10 cellular contexts compared by ENCODE assay signal in genomic region chr4:6749340-6750171, GRCh38. TPM values are rescaled to one million over a fixed set of nuclear protein-coding genes. Genes with fewer than 3 reads are reported as not detected.
A peak's percentile ranks its signal among the peaks of the same experiment; 100 is the strongest.
DNase-seq lines count a peak whose midpoint lies in the region; ATAC-seq, FAIRE-seq and TF ChIP-seq lines count a peak whose summit lies in the region.
"Had no signal": no experiment of that assay in that cellular context is flagged by ENCODE, and none has a peak within 500 bp of the region (broad histone marks: within the 10 kb centered on the region; RNA-seq: fewer than 3 reads in every experiment).

No MANE protein-coding gene starts in this region.

- H2AFZ ChIP-seq in mammary epithelial cell (ENCODE audit: low read depth, low read length) (peak overlapping the region; percentile 70), HepG2 (ENCODE audit: low read length) (no peak overlapping the region)

- TF ChIP-seq CTCF in mammary epithelial cell (conservative IDR thresholded peaks at IDR 0.05 in 1 of 2, IDR thresholded peaks at IDR 0.05 in 1 of 2; ENCODE audit: extremely low read depth in 1 of 2, insufficient read depth in 1 of 2, low read depth in 1 of 2, low read length in 2 of 2) (no peak), HepG2 (CRISPR knock-in tag; IDR thresholded peaks at IDR 0.05) (peak; percentile 38), transverse colon (IDR thresholded peaks at IDR 0.05) (no peak)

- POLR2A ChIA-PET in HepG2 (lab: Yijun Ruan, JAX) = interaction anchor here (0.5 to 9.9 kb wide), 17 partner anchors 15 to 162 kb away, joined by 3 to 207 read pairs (median 4); partner anchors contain the start of gene MRFAP1L1

- H3K79me2 ChIP-seq in mammary epithelial cell (ENCODE audit: insufficient read depth, low read length) (no peaks in the 10 kb centered on the region), HepG2 (ENCODE audit: insufficient read depth, low read length) (no peaks in the 10 kb centered on the region)

- no peaks in the 10 kb centered on the region for H3K9me3 ChIP-seq in mammary epithelial cell (replicated peaks; ENCODE audit: insufficient read depth, low read length)
- H3K9me3 ChIP-seq in HepG2 (ENCODE audit: low read length) = no peaks in the 10 kb centered on the region
- no peaks in the 10 kb centered on the region for H3K9me3 ChIP-seq in transverse colon

- H4K20me1 ChIP-seq in mammary epithelial cell (ENCODE audit: insufficient read depth, low read length) (no peaks in the 10 kb centered on the region), HepG2 (ENCODE audit: insufficient read depth, low read length) (no peaks in the 10 kb centered on the region)

- H3K4me3 ChIP-seq in mammary epithelial cell (replicated peaks in 1 of 3; ENCODE audit: insufficient read depth in 1 of 3, low read depth in 2 of 3, low read length in 3 of 3) (no peak overlapping the region), HepG2 (replicated peaks in 1 of 3; ENCODE audit: insufficient read depth in 1 of 3, low read depth in 2 of 3, low read length in 3 of 3) (peak overlapping the region; percentile 58 to 74 (median 63)), transverse colon (no peak overlapping the region)

- DNase-seq in mammary epithelial cell (peak; percentile 56), HepG2 (ENCODE audit: low spot score) (peak; percentile 91), transverse colon (peak; percentile 91), hippocampal formation (lab: John Stamatoyannopoulos, UW) (no peak)
- DNase-seq: effector CD8-positive, alpha-beta T cell had no signal

- in situ Hi-C loops in mammary epithelial cell (cut with MboI; ENCODE audit: low sequenced_read_pairs in 2 of 2) = no loop called here
- in situ Hi-C loops in HepG2 (cut with HindIII; ENCODE audit: extremely low pct_ligation_motif_present, low pct_unique_long_range_greater_than_20kb) = no loop called here
- in situ Hi-C loops in transverse colon (cut with MboI; ENCODE audit: low pct_ligation_motif_present in 1 of 4, low pct_unique_long_range_greater_than_20kb in 1 of 4, low sequenced_read_pairs in 3 of 4) = loop anchor here in 1 of 4 donors (25.0 kb wide), 1 partner anchor 313 kb away; the partner anchor contains the start of gene GRPEL1

- H3K4me2 ChIP-seq in mammary epithelial cell (ENCODE audit: insufficient read depth, low read depth, low read length) = peak overlapping the region; percentile 54
- peak overlapping the region; percentile 99 for H3K4me2 ChIP-seq in HepG2 (ENCODE audit: low read depth, low read length)

- no peak overlapping the region for H3K27ac ChIP-seq in mammary epithelial cell (ENCODE audit: insufficient read depth, low read depth, low read length)
- peak overlapping the region; percentile 83 for H3K27ac ChIP-seq in HepG2 (ENCODE audit: extremely low read length, insufficient read depth, low read length)
- H3K27ac ChIP-seq in transverse colon = peak overlapping the region; percentile 82 to 89 (median 86)

- CTCF ChIA-PET in mammary epithelial cell (lab: Charles Lee; ENCODE audit: low non-redundant PET) = no interaction called here
- CTCF ChIA-PET in HepG2 (lab: Yijun Ruan, JAX; ENCODE audit: low intra/inter-chr PET ratio, low total read pairs) = no interaction called here

- H3K9ac ChIP-seq in mammary epithelial cell (ENCODE audit: insufficient read depth, low read length) = no peak overlapping the region
- peak overlapping the region; percentile 68 for H3K9ac ChIP-seq in HepG2 (ENCODE audit: insufficient read depth, low read depth, low read length)

- intact Hi-C loops in mammary epithelial cell (cut with micrococcal nuclease) = no loop called here
- intact Hi-C loops in HepG2 (cut with micrococcal nuclease; ENCODE audit: unreplicated experiment) = no loop called here
- intact Hi-C loops in transverse colon (cut with DNase I; ENCODE audit: low total_unique reads) = no loop called here

- peak; percentile 88 for ATAC-seq in HepG2
- ATAC-seq in HG03045 (IDR thresholded peaks at IDR 0.05; ENCODE audit: unreplicated experiment) = no peak
- no peak for ATAC-seq in HG03571 (IDR thresholded peaks at IDR 0.05; ENCODE audit: unreplicated experiment)
- ATAC-seq in GM19467 (IDR thresholded peaks at IDR 0.05; ENCODE audit: unreplicated experiment) = no peak

- H3K36me3 ChIP-seq in mammary epithelial cell (ENCODE audit: insufficient read depth, low read length) (no peaks in the 10 kb centered on the region), HepG2 (replicated peaks in 1 of 2; ENCODE audit: control insufficient read depth in 1 of 2, insufficient read depth in 2 of 2, low read length in 2 of 2) (no peaks in the 10 kb centered on the region), transverse colon (no peaks in the 10 kb centered on the region)

- FAIRE-seq in HepG2 (lab: Jason Lieb, UNC) = peak; percentile 99
- FAIRE-seq: TTC549 had no signal

- H3K27me3 ChIP-seq in mammary epithelial cell (ENCODE audit: insufficient read depth, low read length) (no peaks in the 10 kb centered on the region), HepG2 (ENCODE audit: control insufficient read depth in 1 of 2, insufficient read depth in 2 of 2, low read length in 2 of 2) (no peaks in the 10 kb centered on the region; a peak in 1 of 5 replicates), transverse colon (no peaks in the 10 kb centered on the region)

- TF ChIP-seq POLR2A in HepG2 (IDR thresholded peaks at IDR 0.05; ENCODE audit: insufficient read depth in 1 of 2, low read depth in 2 of 2, low read length in 2 of 2) = peak in 1 of 2 experiments; percentile 60; a peak in 1 of 4 replicates
- peak; percentile 89 for TF ChIP-seq POLR2A in transverse colon (IDR thresholded peaks at IDR 0.05)

- BruUV-seq in mammary epithelial cell (replicated peaks; lab: Mats Ljungman, UMichigan) (no TSS peak), HepG2 (replicated peaks; lab: Mats Ljungman, UMichigan) (no TSS peak)

- TF ChIP-seq RAD21 in Ishikawa (IDR thresholded peaks at IDR 0.05; ENCODE audit: low read depth) (peak; percentile 4; the same call in 1 of the 2 replicates), HepG2 (CRISPR knock-in tag; IDR thresholded peaks at IDR 0.05) (peak; percentile 62)

- dilution Hi-C loops in mammary epithelial cell (cut with HindIII; ENCODE audit: low sequenced_read_pairs) = no loop called here

- TF ChIP-seq EP300 in Ishikawa (IDR thresholded peaks at IDR 0.05; ENCODE audit: borderline replicate concordance) = no peak
- TF ChIP-seq EP300 in HepG2 (IDR thresholded peaks at IDR 0.05; ENCODE audit: low read depth in 2 of 2, low read length in 2 of 2) = peak; percentile 32 to 61; a peak in 2 of 4 replicates
- TF ChIP-seq EP300 in HepG2 (CRISPR knock-in tag; IDR thresholded peaks at IDR 0.05; ENCODE audit: borderline replicate concordance) = peak; percentile 66
- TF ChIP-seq EP300 in transverse colon (IDR thresholded peaks at IDR 0.05; ENCODE audit: low read depth) = no peak

- WGBS in mammary epithelial cell (ENCODE audit: low coverage, missing lambda C conversion rate) = 17% methylated on average over 13 of the region's 25 CpGs
- WGBS in HepG2 (ENCODE audit: low lambda C conversion rate) = 2% methylated on average over 12 of the region's 25 CpGs
- WGBS in transverse colon (ENCODE audit: low coverage in 1 of 2), 2 donors = 31% methylated on average over 19 of the region's 25 CpGs; no CpG with 5 or more reads in 1 of the 2 donors

- H3K4me1 ChIP-seq in mammary epithelial cell (ENCODE audit: insufficient read depth, low read length) = peaks cover 37% of the 10 kb centered on the region
- H3K4me1 ChIP-seq in HepG2 (ENCODE audit: insufficient read depth, low read length) = peaks cover 89% of the 10 kb centered on the region
- H3K4me1 ChIP-seq in transverse colon = peaks cover 32 to 76% (median 60%) of the 10 kb centered on the region in 4 donors

RNA-seq across cellular contexts. Expression of gene KIAA0232, which starts 33.0 kb away (rescaled TPM):
- total RNA-seq in mammary epithelial cell = 10 to 100 TPM; 20.0 to 37.5 TPM
- 6.7 TPM for polyA plus RNA-seq in mammary epithelial cell
- 11.6 TPM for polyA minus RNA-seq in mammary epithelial cell
- 17.1 and 24.1 TPM in 2 replicates for total RNA-seq in HepG2 (2016; rRNA removed; fragmentation: Illumina TruSeq; extraction: Trizol)
- total RNA-seq in HepG2 (2016; cell fraction: cytosol; rRNA removed; fragmentation: Illumina TruSeq; extraction: Trizol; ENCODE audit: low read depth) = 10.8 and 11.4 TPM in 2 replicates
- total RNA-seq in HepG2 (2016; cell fraction: insoluble cytoplasmic fraction; rRNA removed; fragmentation: Illumina TruSeq; extraction: Trizol) = 17.2 and 22.3 TPM in 2 replicates
- total RNA-seq in HepG2 (2016; cell fraction: membrane; rRNA removed; fragmentation: Illumina TruSeq; extraction: Trizol) = 11.9 and 12.9 TPM in 2 replicates
- 25.6 and 32.5 TPM in 2 replicates for total RNA-seq in HepG2 (2016; cell fraction: nucleus; rRNA removed; fragmentation: Illumina TruSeq; extraction: Trizol)
- 7.8 and 8.1 TPM in 2 replicates for polyA plus RNA-seq in HepG2 (2011; rRNA removed)
- polyA plus RNA-seq in HepG2 (2011; cell fraction: cytosol; rRNA removed) = 3.8 and 5.9 TPM in 2 replicates
- 9.7 and 12.4 TPM in 2 replicates for polyA plus RNA-seq in HepG2 (2011; cell fraction: nucleus; rRNA removed)
- polyA plus RNA-seq in HepG2 (2012) = 10.7 and 10.9 TPM in 2 replicates
- 0.92 and 1.4 TPM in 2 replicates for polyA plus RNA-seq in HepG2 (2016; cell fraction: cytosol; fragmentation: Illumina TruSeq; extraction: Trizol; ENCODE audit: low read depth)
- polyA plus RNA-seq in HepG2 (2016; cell fraction: insoluble cytoplasmic fraction; fragmentation: Illumina TruSeq; extraction: Trizol; ENCODE audit: low read depth) = 13.7 and 13.8 TPM in 2 replicates
- polyA plus RNA-seq in HepG2 (2016; cell fraction: membrane; fragmentation: Illumina TruSeq; extraction: Trizol; ENCODE audit: low read depth) = 2.4 and 2.8 TPM in 2 replicates
- 20.4 and 20.5 TPM in 2 replicates for polyA plus RNA-seq in HepG2 (2016; cell fraction: nucleus; fragmentation: Illumina TruSeq; extraction: Trizol; ENCODE audit: insufficient read depth, low read depth)
- 22.4 and 23.8 TPM in 2 replicates for polyA minus RNA-seq in HepG2 (2011; rRNA and poly(A)+ RNA removed; ENCODE audit: low replicate concordance)
- polyA minus RNA-seq in HepG2 (2011; cell fraction: cytosol; rRNA and poly(A)+ RNA removed) = 6.6 and 9.1 TPM in 2 replicates
- 29.7 and 41.5 TPM in 2 replicates for polyA minus RNA-seq in HepG2 (2011; cell fraction: nucleus; rRNA and poly(A)+ RNA removed)
- total RNA-seq in transverse colon = 10 to 100 TPM; 17.9 to 83.4 (median 43.0) TPM

RNA-seq across cellular contexts. Expression of gene BLOC1S4, which starts 33.6 kb away (rescaled TPM):
- total RNA-seq in mammary epithelial cell (10 to 100 TPM; 14.1 to 15.3 TPM), HepG2 (2016; rRNA removed; fragmentation: Illumina TruSeq; extraction: Trizol) (18.7 and 20.9 TPM in 2 replicates), transverse colon (10 to 100 TPM in 3 of 4 donors, under 1 TPM in 1; 1.00 to 18.8 (median 12.4) TPM)
- polyA plus RNA-seq in mammary epithelial cell (14.7 TPM), HepG2 (2011; rRNA removed) (15.5 and 17.6 TPM in 2 replicates)
- polyA minus RNA-seq in mammary epithelial cell = 0.26 TPM
- 4.7 and 6.1 TPM in 2 replicates for total RNA-seq in HepG2 (2016; cell fraction: cytosol; rRNA removed; fragmentation: Illumina TruSeq; extraction: Trizol; ENCODE audit: low read depth)
- total RNA-seq in HepG2 (2016; cell fraction: insoluble cytoplasmic fraction; rRNA removed; fragmentation: Illumina TruSeq; extraction: Trizol) = 19.1 and 20.1 TPM in 2 replicates
- 11.7 and 12.0 TPM in 2 replicates for total RNA-seq in HepG2 (2016; cell fraction: membrane; rRNA removed; fragmentation: Illumina TruSeq; extraction: Trizol)
- total RNA-seq in HepG2 (2016; cell fraction: nucleus; rRNA removed; fragmentation: Illumina TruSeq; extraction: Trizol) = 7.6 and 7.9 TPM in 2 replicates
- 19.4 and 26.2 TPM in 2 replicates for polyA plus RNA-seq in HepG2 (2011; cell fraction: cytosol; rRNA removed)
- 9.3 and 10.5 TPM in 2 replicates for polyA plus RNA-seq in HepG2 (2011; cell fraction: nucleus; rRNA removed)
- 10.5 and 11.1 TPM in 2 replicates for polyA plus RNA-seq in HepG2 (2012)
- polyA plus RNA-seq in HepG2 (2016; cell fraction: cytosol; fragmentation: Illumina TruSeq; extraction: Trizol; ENCODE audit: low read depth) = 3.6 and 4.1 TPM in 2 replicates
- polyA plus RNA-seq in HepG2 (2016; cell fraction: insoluble cytoplasmic fraction; fragmentation: Illumina TruSeq; extraction: Trizol; ENCODE audit: low read depth) = 22.2 and 23.4 TPM in 2 replicates
- 7.5 and 8.0 TPM in 2 replicates for polyA plus RNA-seq in HepG2 (2016; cell fraction: membrane; fragmentation: Illumina TruSeq; extraction: Trizol; ENCODE audit: low read depth)
- polyA plus RNA-seq in HepG2 (2016; cell fraction: nucleus; fragmentation: Illumina TruSeq; extraction: Trizol; ENCODE audit: insufficient read depth, low read depth) = 10.3 and 14.0 TPM in 2 replicates
- polyA minus RNA-seq in HepG2 (2011; rRNA and poly(A)+ RNA removed; ENCODE audit: low replicate concordance) = 5.1 and 16.2 TPM in 2 replicates
- 9.3 and 9.9 TPM in 2 replicates for polyA minus RNA-seq in HepG2 (2011; cell fraction: cytosol; rRNA and poly(A)+ RNA removed)
- 5.5 and 7.0 TPM in 2 replicates for polyA minus RNA-seq in HepG2 (2011; cell fraction: nucleus; rRNA and poly(A)+ RNA removed)

RNA-seq across cellular contexts. Expression of gene MRFAP1L1, which starts 39.9 kb away (rescaled TPM):
- total RNA-seq in mammary epithelial cell (10 to 100 TPM; 34.0 to 35.9 TPM), HepG2 (2016; rRNA removed; fragmentation: Illumina TruSeq; extraction: Trizol) (76.6 and 124 TPM in 2 replicates), transverse colon (10 to 100 TPM; 18.3 to 51.0 (median 30.3) TPM)
- polyA plus RNA-seq in mammary epithelial cell (38.6 TPM), HepG2 (2011; rRNA removed) (39.9 and 44.8 TPM in 2 replicates)
- 12.8 TPM for polyA minus RNA-seq in mammary epithelial cell
- total RNA-seq in HepG2 (2016; cell fraction: cytosol; rRNA removed; fragmentation: Illumina TruSeq; extraction: Trizol; ENCODE audit: low read depth) = 12.0 and 14.9 TPM in 2 replicates
- 82.6 and 130 TPM in 2 replicates for total RNA-seq in HepG2 (2016; cell fraction: insoluble cytoplasmic fraction; rRNA removed; fragmentation: Illumina TruSeq; extraction: Trizol)
- 36.1 and 39.2 TPM in 2 replicates for total RNA-seq in HepG2 (2016; cell fraction: membrane; rRNA removed; fragmentation: Illumina TruSeq; extraction: Trizol)
- 35.4 and 41.2 TPM in 2 replicates for total RNA-seq in HepG2 (2016; cell fraction: nucleus; rRNA removed; fragmentation: Illumina TruSeq; extraction: Trizol)
- polyA plus RNA-seq in HepG2 (2011; cell fraction: cytosol; rRNA removed) = 29.0 and 43.5 TPM in 2 replicates
- 12.5 and 20.0 TPM in 2 replicates for polyA plus RNA-seq in HepG2 (2011; cell fraction: nucleus; rRNA removed)
- polyA plus RNA-seq in HepG2 (2012) = 55.6 and 62.7 TPM in 2 replicates
- 6.5 and 6.6 TPM in 2 replicates for polyA plus RNA-seq in HepG2 (2016; cell fraction: cytosol; fragmentation: Illumina TruSeq; extraction: Trizol; ENCODE audit: low read depth)
- 143 and 162 TPM in 2 replicates for polyA plus RNA-seq in HepG2 (2016; cell fraction: insoluble cytoplasmic fraction; fragmentation: Illumina TruSeq; extraction: Trizol; ENCODE audit: low read depth)
- 21.2 and 21.7 TPM in 2 replicates for polyA plus RNA-seq in HepG2 (2016; cell fraction: membrane; fragmentation: Illumina TruSeq; extraction: Trizol; ENCODE audit: low read depth)
- 60.2 and 60.7 TPM in 2 replicates for polyA plus RNA-seq in HepG2 (2016; cell fraction: nucleus; fragmentation: Illumina TruSeq; extraction: Trizol; ENCODE audit: insufficient read depth, low read depth)
- 10.4 and 12.8 TPM in 2 replicates for polyA minus RNA-seq in HepG2 (2011; rRNA and poly(A)+ RNA removed; ENCODE audit: low replicate concordance)
- polyA minus RNA-seq in HepG2 (2011; cell fraction: cytosol; rRNA and poly(A)+ RNA removed) = 13.6 and 15.5 TPM in 2 replicates
- 16.1 and 16.2 TPM in 2 replicates for polyA minus RNA-seq in HepG2 (2011; cell fraction: nucleus; rRNA and poly(A)+ RNA removed)

RNA-seq across cellular contexts. Expression of gene S100P, which starts 55.9 kb away (rescaled TPM):
- under 1 TPM in 1 of 2 donors, not detected in 1; 0.17 TPM for total RNA-seq in mammary epithelial cell
- polyA plus RNA-seq in mammary epithelial cell = 0.77 TPM
- not detected for polyA minus RNA-seq in mammary epithelial cell
- 278 and 348 TPM in 2 replicates for total RNA-seq in HepG2 (2016; rRNA removed; fragmentation: Illumina TruSeq; extraction: Trizol)
- 36.9 and 39.1 TPM in 2 replicates for total RNA-seq in HepG2 (2016; cell fraction: cytosol; rRNA removed; fragmentation: Illumina TruSeq; extraction: Trizol; ENCODE audit: low read depth)
- total RNA-seq in HepG2 (2016; cell fraction: insoluble cytoplasmic fraction; rRNA removed; fragmentation: Illumina TruSeq; extraction: Trizol) = 251 and 366 TPM in 2 replicates
- total RNA-seq in HepG2 (2016; cell fraction: membrane; rRNA removed; fragmentation: Illumina TruSeq; extraction: Trizol) = 71.8 and 83.2 TPM in 2 replicates
- total RNA-seq in HepG2 (2016; cell fraction: nucleus; rRNA removed; fragmentation: Illumina TruSeq; extraction: Trizol) = 84.8 and 90.9 TPM in 2 replicates
- polyA plus RNA-seq in HepG2 (2011; rRNA removed) = 1,649 and 1,898 TPM in 2 replicates
- polyA plus RNA-seq in HepG2 (2011; cell fraction: cytosol; rRNA removed) = 422 and 472 TPM in 2 replicates
- 82.9 and 122 TPM in 2 replicates for polyA plus RNA-seq in HepG2 (2011; cell fraction: nucleus; rRNA removed)
- 700 and 2,334 TPM in 2 replicates for polyA plus RNA-seq in HepG2 (2012)
- 30.5 and 35.0 TPM in 2 replicates for polyA plus RNA-seq in HepG2 (2016; cell fraction: cytosol; fragmentation: Illumina TruSeq; extraction: Trizol; ENCODE audit: low read depth)
- 150 and 168 TPM in 2 replicates for polyA plus RNA-seq in HepG2 (2016; cell fraction: insoluble cytoplasmic fraction; fragmentation: Illumina TruSeq; extraction: Trizol; ENCODE audit: low read depth)
- 38.8 and 42.8 TPM in 2 replicates for polyA plus RNA-seq in HepG2 (2016; cell fraction: membrane; fragmentation: Illumina TruSeq; extraction: Trizol; ENCODE audit: low read depth)
- 79.1 and 81.3 TPM in 2 replicates for polyA plus RNA-seq in HepG2 (2016; cell fraction: nucleus; fragmentation: Illumina TruSeq; extraction: Trizol; ENCODE audit: insufficient read depth, low read depth)
- 151 and 198 TPM in 2 replicates for polyA minus RNA-seq in HepG2 (2011; rRNA and poly(A)+ RNA removed; ENCODE audit: low replicate concordance)
- polyA minus RNA-seq in HepG2 (2011; cell fraction: cytosol; rRNA and poly(A)+ RNA removed) = 87.0 and 146 TPM in 2 replicates
- polyA minus RNA-seq in HepG2 (2011; cell fraction: nucleus; rRNA and poly(A)+ RNA removed) = 37.3 and 51.0 TPM in 2 replicates
- total RNA-seq in transverse colon = 1 to 10 TPM in 2 of 4 donors, not detected in 2; 7.5 to 7.8 TPM

Comparison
In these comparisons a context has a peak if more than half of its experiments do, and no peak if none do; other contexts are left out.
1. DNase-seq: peak in mammary epithelial cell (single experiment), HepG2 (single experiment) and transverse colon (single experiment); none in hippocampal formation (0 of 2).
2. H3K4me3 ChIP-seq: peak in HepG2 (3 of 3); none in mammary epithelial cell (0 of 3) and transverse colon (0 of 4).